ENCODE assay signal across 20 cellular contexts in the genomic region with DNA sequence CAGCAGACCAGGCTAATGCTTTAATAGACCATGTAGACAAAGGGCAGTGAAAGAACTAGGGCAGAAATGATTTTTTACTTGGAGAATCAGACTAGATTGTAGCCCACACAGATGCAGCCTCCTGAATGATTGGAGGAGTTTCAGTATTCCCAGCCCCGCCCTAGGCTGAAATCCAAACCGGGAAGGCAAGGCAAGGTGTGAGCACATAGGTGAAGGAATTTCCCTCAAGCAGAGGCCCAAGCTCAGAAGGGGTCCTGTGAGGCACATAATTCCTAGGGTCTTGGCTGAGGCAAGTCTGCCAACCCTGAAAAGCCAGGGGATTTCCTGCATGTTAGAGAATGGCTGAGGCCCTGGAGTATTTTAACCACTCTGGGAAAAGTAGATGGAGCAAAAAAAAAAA. TPM values are rescaled to one million over a fixed set of nuclear protein-coding genes. Genes with fewer than 3 reads are reported as not detected.
DNase-seq lines count a peak whose midpoint lies in the region; ATAC-seq, FAIRE-seq and TF ChIP-seq lines count a peak whose summit lies in the region.
"Had no signal": no experiment of that assay in that cellular context is flagged by ENCODE, and none has a peak within 500 bp of the region (broad histone marks: within the 10 kb centered on the region; RNA-seq: fewer than 3 reads in every experiment).

No MANE protein-coding gene starts in this region.

- in situ Hi-C loops in mammary epithelial cell (cut with MboI; ENCODE audit: low sequenced_read_pairs in 2 of 2): no loop called here

- dilution Hi-C loops in mammary epithelial cell (cut with HindIII; ENCODE audit: low sequenced_read_pairs): loop anchor here (5.0 kb wide), 1 partner anchor 92 kb away; no protein-coding TSS in a partner anchor
- dilution Hi-C loops in keratinocyte (cut with MboI; ENCODE audit: extremely low pct_ligation_motif_present, low sequenced_read_pairs): no loop called here

- H3K9me1 ChIP-seq in keratinocyte (ENCODE audit: control insufficient read depth, extremely low read depth, insufficient read depth, low read length): no peaks in the 10 kb centered on the region

- no peaks in the 10 kb centered on the region for H3K79me2 ChIP-seq in ACC112 (ENCODE audit: control insufficient read depth, insufficient read depth, low read length, unreplicated experiment)
- H3K79me2 ChIP-seq in PC-3 (ENCODE audit: low read length): no peaks in the 10 kb centered on the region
- no peaks in the 10 kb centered on the region for H3K79me2 ChIP-seq in mammary epithelial cell (ENCODE audit: insufficient read depth, low read length)
- H3K79me2 ChIP-seq in keratinocyte (ENCODE audit: control insufficient read depth, insufficient read depth, low read length): no peaks in the 10 kb centered on the region

- BruUV-seq in PC-3 (replicated peaks; lab: Mats Ljungman, UMichigan): no TSS peak
- BruUV-seq in mammary epithelial cell (replicated peaks; lab: Mats Ljungman, UMichigan): TSS peak; percentile 22

- ATAC-seq in PC-3 (no peak), HG02678 (IDR thresholded peaks at IDR 0.05; ENCODE audit: unreplicated experiment) (no peak)
- ATAC-seq: SK-N-SH treated with all-trans-retinoic acid at 6 μM for 48 hours had no signal

- H3K4me3 ChIP-seq in ACC112 (ENCODE audit: low read depth, low read length): no peak overlapping the region
- H3K4me3 ChIP-seq in PC-3 (ENCODE audit: low read length): peak overlapping the region; percentile 29; the same call in 1 of the 2 replicates
- H3K4me3 ChIP-seq in mammary epithelial cell (replicated peaks in 1 of 3; ENCODE audit: insufficient read depth in 1 of 3, low read depth in 2 of 3, low read length in 3 of 3): peak overlapping the region in 1 of 3 experiments; percentile 12
- no peak overlapping the region for H3K4me3 ChIP-seq in keratinocyte (ENCODE audit: control insufficient read depth in 2 of 3, extremely low read depth in 1 of 3, insufficient read depth in 2 of 3, low read depth in 1 of 3, low read length in 3 of 3)

- no peaks in the 10 kb centered on the region for H3F3A ChIP-seq in PC-3 (ENCODE audit: low read length, unreplicated experiment)

- no peaks in the 10 kb centered on the region for H3K36me3 ChIP-seq in ACC112 (ENCODE audit: insufficient read depth, low read length)
- H3K36me3 ChIP-seq in PC-3 (ENCODE audit: low read depth, low read length): no peaks in the 10 kb centered on the region
- H3K36me3 ChIP-seq in mammary epithelial cell (ENCODE audit: insufficient read depth, low read length): no peaks in the 10 kb centered on the region
- H3K36me3 ChIP-seq in keratinocyte (ENCODE audit: control insufficient read depth in 2 of 2, extremely low read depth in 1 of 2, insufficient read depth in 2 of 2, low read length in 2 of 2): no peaks in the 10 kb centered on the region

- H3K27ac ChIP-seq in ACC112 (ENCODE audit: low read depth, low read length) (peak overlapping the region; percentile 99), PC-3 (ENCODE audit: low read length) (peak overlapping the region; percentile 100), mammary epithelial cell (ENCODE audit: insufficient read depth, low read depth, low read length) (peak overlapping the region; percentile 95), keratinocyte (ENCODE audit: control insufficient read depth, insufficient read depth, low read length) (peak overlapping the region; percentile 57)

- no peaks in the 10 kb centered on the region for H3K9me2 ChIP-seq in PC-3 (replicated peaks; ENCODE audit: low read length)

- DNase-seq in PC-3: peak; percentile 28
- peak; percentile 29 for DNase-seq in mammary epithelial cell
- no peak for DNase-seq in keratinocyte (ENCODE audit: low read depth, low spot score)
- no peak for DNase-seq in amniotic stem cell (lab: John Stamatoyannopoulos, UW)
- no peak for DNase-seq in HUDEP-2 (lab: John Stamatoyannopoulos, UW; ENCODE audit: unreplicated experiment in 76 of 76)
- no peak for DNase-seq in NCI-H510A (lab: John Stamatoyannopoulos, UW)
- DNase-seq: C1 segment of cervical spinal cord, DMS 273 treated with DMSO at 0.1 percent for 48 hours, Kasumi-1, NCI-H1417, NCI-H187 treated with DMSO at 0.1 percent for 48 hours, NCI-H2171, NCI-H446 treated with DMSO at 0.1 percent for 48 hours, NCI-H82, Right ventricle myocardium superior had no signal

- FAIRE-seq in keratinocyte (lab: Jason Lieb, UNC): no peak

- H4K20me1 ChIP-seq in PC-3 (ENCODE audit: low read length) (no peaks in the 10 kb centered on the region), mammary epithelial cell (ENCODE audit: insufficient read depth, low read length) (no peaks in the 10 kb centered on the region), keratinocyte (ENCODE audit: control insufficient read depth, extremely low read depth, insufficient read depth, low read length) (no peaks in the 10 kb centered on the region)

- WGBS in mammary epithelial cell (ENCODE audit: low coverage, missing lambda C conversion rate): 34% methylated on average over 2 of the region's 2 CpGs

- H3K27me3 ChIP-seq in ACC112 (ENCODE audit: insufficient read depth, low read length): no peaks in the 10 kb centered on the region
- H3K27me3 ChIP-seq in PC-3 (ENCODE audit: low read length): no peaks in the 10 kb centered on the region
- H3K27me3 ChIP-seq in mammary epithelial cell (ENCODE audit: insufficient read depth, low read length): no peaks in the 10 kb centered on the region
- peaks cover 2% of the 10 kb centered on the region for H3K27me3 ChIP-seq in keratinocyte (ENCODE audit: control insufficient read depth, extremely low read depth, insufficient read depth, low read length)

- peak overlapping the region; percentile 87 for H3K4me2 ChIP-seq in PC-3 (ENCODE audit: low read length)
- H3K4me2 ChIP-seq in mammary epithelial cell (ENCODE audit: insufficient read depth, low read depth, low read length): peak overlapping the region; percentile 70
- peak overlapping the region; percentile 20 for H3K4me2 ChIP-seq in keratinocyte (ENCODE audit: control insufficient read depth, extremely low read depth, insufficient read depth, low read depth, low read length)

- H3K9ac ChIP-seq in PC-3 (ENCODE audit: low read length) (peak overlapping the region; percentile 97), mammary epithelial cell (ENCODE audit: insufficient read depth, low read length) (peak overlapping the region; percentile 50), keratinocyte (ENCODE audit: control insufficient read depth, extremely low read depth, insufficient read depth, low read length) (peak overlapping the region; percentile 6)

- intact Hi-C loops in PC-3 (cut with micrococcal nuclease) (loop anchor here (5.0 kb wide), 1 partner anchor 47 kb away; no protein-coding TSS in a partner anchor), mammary epithelial cell (cut with micrococcal nuclease) (loop anchor here (2.0 kb wide), 1 partner anchor 57 kb away; the partner anchor contains the start of gene PAK3)

- POLR2A ChIA-PET in PC-3 (lab: Charles Lee; ENCODE audit: unreplicated experiment): interaction anchor here (1.5 kb wide), 1 partner anchor 57 kb away, joined by 4 read pairs; the partner anchor contains the start of gene PAK3

- H3K4me1 ChIP-seq in ACC112 (ENCODE audit: control insufficient read depth, insufficient read depth, low read length, unreplicated experiment) (peaks cover 18% of the 10 kb centered on the region), PC-3 (ENCODE audit: insufficient read depth, low read length) (peaks cover 31% of the 10 kb centered on the region), mammary epithelial cell (ENCODE audit: insufficient read depth, low read length) (peaks cover 32% of the 10 kb centered on the region), keratinocyte (ENCODE audit: control insufficient read depth, extremely low read depth, insufficient read depth, low read length) (peaks cover 3% of the 10 kb centered on the region)

- CTCF ChIA-PET in PC-3 (lab: Charles Lee) (no interaction called here), mammary epithelial cell (lab: Charles Lee; ENCODE audit: low non-redundant PET) (no interaction called here)

- TF ChIP-seq CTCF in PC-3 (conservative IDR thresholded peaks at IDR 0.05; ENCODE audit: low read depth, low read length) (no peak), mammary epithelial cell (conservative IDR thresholded peaks at IDR 0.05 in 1 of 2, IDR thresholded peaks at IDR 0.05 in 1 of 2; ENCODE audit: extremely low read depth in 1 of 2, insufficient read depth in 1 of 2, low read depth in 1 of 2, low read length in 2 of 2) (no peak), keratinocyte (optimal IDR thresholded peaks at IDR 0.05 in 1 of 3, IDR thresholded peaks at IDR 0.05 in 1 of 3, conservative IDR thresholded peaks at IDR 0.05 in 1 of 3; ENCODE audit: extremely low read depth in 1 of 3, insufficient read depth in 2 of 3, low read length in 3 of 3) (no peak)

- H3K9me3 ChIP-seq in PC-3 (ENCODE audit: low read length) (no peaks in the 10 kb centered on the region), mammary epithelial cell (replicated peaks; ENCODE audit: insufficient read depth, low read length) (no peaks in the 10 kb centered on the region), keratinocyte (ENCODE audit: control insufficient read depth, low read depth, low read length) (no peaks in the 10 kb centered on the region)

- no peak overlapping the region for H2AFZ ChIP-seq in ACC112 (ENCODE audit: low read length, unreplicated experiment)
- 0 out of 2 replicates have a peak overlapping the region, but pooled peaks have one; percentile 25 for H2AFZ ChIP-seq in PC-3 (ENCODE audit: low read length)
- peak overlapping the region; percentile 65 for H2AFZ ChIP-seq in mammary epithelial cell (ENCODE audit: low read depth, low read length)
- no peak overlapping the region for H2AFZ ChIP-seq in keratinocyte (ENCODE audit: control insufficient read depth, low read length)

RNA-seq across cellular contexts. Expression of gene PAK3, which starts 56.4 kb away (rescaled TPM):
- total RNA-seq in PC-3 (2014; rRNA removed) (2.0 and 2.1 TPM in 2 replicates), mammary epithelial cell (1 to 10 TPM; 5.9 to 7.5 TPM)
- polyA plus RNA-seq in mammary epithelial cell (1.5 TPM), keratinocyte (0.27 to 0.37 TPM (median 0.34 TPM) in 3 replicates)
- polyA minus RNA-seq in mammary epithelial cell (10.2 TPM), keratinocyte (0.26 to 0.74 TPM in 2 of 3 replicates, not detected in the other)
- polyA plus RNA-seq in keratinocyte (2011; ENCODE audit: low read depth): not detected
- polyA plus RNA-seq in keratinocyte (2011; cell fraction: cytosol; rRNA removed): 0.05 and 0.18 TPM in 2 replicates
- polyA plus RNA-seq in keratinocyte (2011; cell fraction: nucleus; rRNA removed): 0.43 and 0.60 TPM in 2 replicates
- 0.17 TPM in 1 of 2 replicates, not detected in the other for polyA plus RNA-seq in keratinocyte (2012; ENCODE audit: low replicate concordance)
- not detected for polyA minus RNA-seq in keratinocyte (2011; cell fraction: cytosol; rRNA and poly(A)+ RNA removed)
- 0.53 and 1.3 TPM in 2 replicates for polyA minus RNA-seq in keratinocyte (2011; cell fraction: nucleus; rRNA and poly(A)+ RNA removed)
- total RNA-seq: A172, HT-29 had no signal

Comparison
In these comparisons a context has a peak if more than half of its experiments do, and no peak if none do; other contexts are left out.
1. H2AFZ ChIP-seq: peak in PC-3 (single experiment) and mammary epithelial cell (single experiment); none in ACC112 (single experiment) and keratinocyte (single experiment).
2. DNase-seq: peak in PC-3 (single experiment) and mammary epithelial cell (single experiment); none in keratinocyte (single experiment), amniotic stem cell (single experiment), HUDEP-2 (0 of 76) and NCI-H510A (single experiment).
3. H3K4me2 ChIP-seq: peak in every context shown above with its lines; median percentile 87 in PC-3; 70 in mammary epithelial cell; 20 in keratinocyte.
4. H3K9ac ChIP-seq: peak in every context shown above with its lines; median percentile 97 in PC-3; 50 in mammary epithelial cell; 6 in keratinocyte.
5. Peak in every context shown above with its lines, with median percentiles within 50 percentile points of each other: H3K27ac ChIP-seq.